ENCODE assay signal across 8 cellular contexts in genomic region chr2:198296665-198297308, GRCh38.
A peak's percentile ranks its signal among the peaks of the same experiment; 100 is the strongest.
DNase-seq lines count a peak whose midpoint lies in the region; ATAC-seq, FAIRE-seq and TF ChIP-seq lines count a peak whose summit lies in the region.

No MANE protein-coding gene starts in this region.

- ATAC-seq in GM18907 (IDR thresholded peaks at IDR 0.05; ENCODE audit: unreplicated experiment) (peak; percentile 95), HG03103 (IDR thresholded peaks at IDR 0.05; ENCODE audit: low read depth, unreplicated experiment) (peak; percentile 94), HepG2 (peak; percentile 94)
- peak; percentile 83 for ATAC-seq in activated CD4-positive, alpha-beta T cell treated with anti-CD3 and anti-CD28 coated beads for 36 hours

- H3K79me2 ChIP-seq in HepG2 (ENCODE audit: insufficient read depth, low read length): no peaks in the 10 kb centered on the region

- in situ Hi-C loops in HepG2 (cut with HindIII; ENCODE audit: extremely low pct_ligation_motif_present, low pct_unique_long_range_greater_than_20kb): loop anchor here (5.0 kb wide), 1 partner anchor 494 kb away; the partner anchor contains the start of gene PLCL1

- no peak overlapping the region for H3K4me3 ChIP-seq in coronary artery
- H3K4me3 ChIP-seq in HepG2 (replicated peaks in 1 of 3; ENCODE audit: insufficient read depth in 1 of 3, low read depth in 2 of 3, low read length in 3 of 3): no peak overlapping the region

- TF ChIP-seq EP300 in HepG2 (IDR thresholded peaks at IDR 0.05; ENCODE audit: low read depth in 2 of 2, low read length in 2 of 2): no peak
- TF ChIP-seq EP300 in HepG2 (CRISPR knock-in tag; IDR thresholded peaks at IDR 0.05; ENCODE audit: borderline replicate concordance): no peak

- H3K27me3 ChIP-seq in HepG2 (ENCODE audit: control insufficient read depth in 1 of 2, insufficient read depth in 2 of 2, low read length in 2 of 2): peaks cover 0 to 3% of the 10 kb centered on the region in 2 experiments; a peak in 2 of 5 replicates

- peak; percentile 83 for TF ChIP-seq CTCF in coronary artery (IDR thresholded peaks at IDR 0.05)
- TF ChIP-seq CTCF in HepG2 (CRISPR knock-in tag; IDR thresholded peaks at IDR 0.05): peak; percentile 84

- no TSS peak for BruUV-seq in HepG2 (replicated peaks; lab: Mats Ljungman, UMichigan)

- no peaks in the 10 kb centered on the region for H3K36me3 Mint-ChIP-seq in activated CD4-positive, alpha-beta T cell treated with anti-CD3 and anti-CD28 coated beads for 36 hours (ENCODE audit: low read depth)

- H3K9me3 Mint-ChIP-seq in activated CD4-positive, alpha-beta T cell treated with anti-CD3 and anti-CD28 coated beads for 36 hours (ENCODE audit: low read depth): no peaks in the 10 kb centered on the region

- POLR2A ChIA-PET in activated CD4-positive, alpha-beta T cell treated with anti-CD3 and anti-CD28 coated beads for 36 hours (lab: Charles Lee): no interaction called here
- POLR2A ChIA-PET in HepG2 (lab: Yijun Ruan, JAX): no interaction called here

- WGBS in HepG2 (ENCODE audit: low lambda C conversion rate): under 1% methylated on average over 8 of the region's 8 CpGs

- peak; percentile 84 for DNase-seq in Ammon's horn (ENCODE audit: low spot score)
- DNase-seq in NCI-H2227 (lab: John Stamatoyannopoulos, UW; ENCODE audit: unreplicated experiment): peak; percentile 85
- peak; percentile 76 for DNase-seq in activated CD4-positive, alpha-beta T cell treated with anti-CD3 and anti-CD28 coated beads for 36 hours
- DNase-seq in coronary artery (ENCODE audit: low spot score): no peak
- DNase-seq in HepG2 (ENCODE audit: low spot score): peak; percentile 59
- DNase-seq in stimulated activated CD8-positive, alpha-beta memory T cell treated with anti-CD3 and anti-CD28 coated beads, Interleukin-12 subunit alpha, Interleukin-12 subunit beta, amount 100 ng/mL, for 1 hour (ENCODE audit: low read depth): peak; percentile 46

- TF ChIP-seq POLR2A in HepG2 (IDR thresholded peaks at IDR 0.05; ENCODE audit: insufficient read depth in 1 of 2, low read depth in 2 of 2, low read length in 2 of 2): no peak

- CTCF ChIA-PET in activated CD4-positive, alpha-beta T cell treated with anti-CD3 and anti-CD28 coated beads for 36 hours (lab: Charles Lee): interaction anchor here (0.6 to 3.7 kb wide), 36 partner anchors 9 to 1663 kb away, joined by 3 to 27 read pairs (median 4); no protein-coding TSS in a partner anchor
- CTCF ChIA-PET in HepG2 (lab: Yijun Ruan, JAX; ENCODE audit: low intra/inter-chr PET ratio, low total read pairs): interaction anchor here (1.6 kb wide), 1 partner anchor 493 kb away, joined by 17 read pairs; the partner anchor contains the start of gene PLCL1

- H3K36me3 ChIP-seq in HepG2 (replicated peaks in 1 of 2; ENCODE audit: control insufficient read depth in 1 of 2, insufficient read depth in 2 of 2, low read length in 2 of 2): no peaks in the 10 kb centered on the region

- H3K27ac Mint-ChIP-seq in activated CD4-positive, alpha-beta T cell treated with anti-CD3 and anti-CD28 coated beads for 36 hours: no peak overlapping the region

- H3K4me1 Mint-ChIP-seq in activated CD4-positive, alpha-beta T cell treated with anti-CD3 and anti-CD28 coated beads for 36 hours: no peaks in the 10 kb centered on the region

- H3K4me3 Mint-ChIP-seq in activated CD4-positive, alpha-beta T cell treated with anti-CD3 and anti-CD28 coated beads for 36 hours: no peak overlapping the region

- H3K27me3 Mint-ChIP-seq in activated CD4-positive, alpha-beta T cell treated with anti-CD3 and anti-CD28 coated beads for 36 hours: peaks cover 9% of the 10 kb centered on the region

- no peak overlapping the region for H3K9ac ChIP-seq in HepG2 (ENCODE audit: insufficient read depth, low read depth, low read length)

- peak; percentile 91 for FAIRE-seq in HepG2 (lab: Jason Lieb, UNC)

- no peak overlapping the region for H3K4me2 ChIP-seq in HepG2 (ENCODE audit: low read depth, low read length)

- H3K4me1 ChIP-seq in HepG2 (ENCODE audit: insufficient read depth, low read length): no peaks in the 10 kb centered on the region

- H3K9me3 ChIP-seq in HepG2 (ENCODE audit: low read length): no peaks in the 10 kb centered on the region

- intact Hi-C loops in activated CD4-positive, alpha-beta T cell treated with anti-CD3 and anti-CD28 coated beads for 36 hours (cut with DNase I, micrococcal nuclease): loop anchor here (1.0 to 10.0 kb wide), 7 partner anchors 149 to 592 kb away; partner anchors contain the start of gene MARS2 (in 1 of the 2)
- intact Hi-C loops in HepG2 (cut with micrococcal nuclease; ENCODE audit: unreplicated experiment): loop anchor here (1.0 kb wide), 4 partner anchors 169 to 493 kb away; no protein-coding TSS in a partner anchor

- no peak overlapping the region for H2AFZ ChIP-seq in HepG2 (ENCODE audit: low read length)

- H3K27ac ChIP-seq in coronary artery (no peak overlapping the region), HepG2 (ENCODE audit: extremely low read length, insufficient read depth, low read length) (no peak overlapping the region)

- H4K20me1 ChIP-seq in HepG2 (ENCODE audit: insufficient read depth, low read length): no peaks in the 10 kb centered on the region

- 0 out of 2 replicates have a peak, but pooled peaks have one; percentile 35 for TF ChIP-seq RAD21 in HepG2 (CRISPR knock-in tag; IDR thresholded peaks at IDR 0.05)

TF ChIP-seq in HepG2, 621 proteins besides CTCF, POLR2A, EP300 and RAD21:
- TF ChIP-seq TFAP4 (IDR thresholded peaks at IDR 0.05; ENCODE audit: borderline replicate concordance, low read depth) (peak; percentile 42; the same call in 1 of the 2 replicates), SMC3 (IDR thresholded peaks at IDR 0.05; ENCODE audit: low read length) (peak; percentile 58), PRPF4 (IDR thresholded peaks at IDR 0.05; ENCODE audit: low read depth, low read length, poor library complexity, severe bottlenecking) (no peak), STAG1 (CRISPR knock-in tag; IDR thresholded peaks at IDR 0.05) (peak; percentile 82)
